15 cellular contexts compared by ENCODE assay signal in genomic region chr7:128894101-128894440, GRCh38. TPM values are rescaled to one million over a fixed set of nuclear protein-coding genes. Genes with fewer than 3 reads are reported as not detected.
DNase-seq lines count a peak whose midpoint lies in the region; ATAC-seq and TF ChIP-seq lines count a peak whose summit lies in the region.
"Had no signal": no experiment of that assay in that cellular context is flagged by ENCODE, and none has a peak within 500 bp of the region (broad histone marks: within the 10 kb centered on the region; RNA-seq: fewer than 3 reads in every experiment).

No MANE protein-coding gene starts in this region.

- TF ChIP-seq POLR2A in spleen (IDR thresholded peaks at IDR 0.05) = no peak

- H3K4me3 Mint-ChIP-seq in stimulated activated naive CD8-positive, alpha-beta T cell treated with anti-CD3 and anti-CD28 coated beads, Interleukin-15, amount 100 ng/mL, for 72 hours = no peak overlapping the region
- H3K4me3 Mint-ChIP-seq: CD4-positive, alpha-beta T cell had no signal

- intact Hi-C loops in Right ventricle myocardium inferior (cut with DNase I) (loop anchor here (5.0 kb wide), 1 partner anchor 298 kb away; no protein-coding TSS in a partner anchor), cardiac septum (cut with DNase I) (no loop called here), spleen (cut with DNase I; ENCODE audit: low total_unique reads) (no loop called here)

- peaks cover 15% of the 10 kb centered on the region for H3K27me3 Mint-ChIP-seq in stimulated activated naive CD8-positive, alpha-beta T cell treated with anti-CD3 and anti-CD28 coated beads, Interleukin-15, amount 100 ng/mL, for 72 hours

- peaks cover 0 to 34% (median 13%) of the 10 kb centered on the region in 7 donors for H3K27me3 ChIP-seq in spleen (replicated peaks in 1 of 7)

- DNase-seq in Right ventricle myocardium inferior (ENCODE audit: missing footprints) (peak; percentile 60), cardiac septum (ENCODE audit: low spot score) (no peak), epidermal melanocyte (ENCODE audit: insufficient read length, low spot score) (peak; percentile 13), spleen (peak; percentile 44), SIG-M5 treated with dmso at 0.1 percent for 504 hours (lab: John Stamatoyannopoulos, UW; ENCODE audit: unreplicated experiment) (no peak)
- DNase-seq in stimulated activated naive CD8-positive, alpha-beta T cell treated with anti-CD3 and anti-CD28 coated beads, Interleukin-15, Interleukin-2, amounts not matched to agents 100 U/mL and 50 U/mL, for 24 hours = no peak
- DNase-seq in stimulated activated naive CD8-positive, alpha-beta T cell treated with anti-CD3 and anti-CD28 coated beads, Interleukin-15, amount 100 ng/mL, for 72 hours = no peak
- DNase-seq: ACHN; C1 segment of cervical spinal cord; Calu3; CD4-positive, alpha-beta T cell; DMS 273 treated with DMSO at 0.1 percent for 48 hours; HCEC 1CT had no signal

- no peak for ATAC-seq in Right ventricle myocardium inferior
- peak; percentile 7 for ATAC-seq in stimulated activated naive CD8-positive, alpha-beta T cell treated with anti-CD3 and anti-CD28 coated beads, Interleukin-15, Interleukin-2, amounts not matched to agents 100 U/mL and 50 U/mL, for 24 hours
- ATAC-seq in stimulated activated naive CD8-positive, alpha-beta T cell treated with anti-CD3 and anti-CD28 coated beads, Interleukin-15, amount 100 ng/mL, for 72 hours = no peak
- no peak for ATAC-seq in HG03159 (IDR thresholded peaks at IDR 0.05; ENCODE audit: unreplicated experiment)

- H3K36me3 ChIP-seq in spleen = no peaks in the 10 kb centered on the region

- H3K27ac Mint-ChIP-seq in stimulated activated naive CD8-positive, alpha-beta T cell treated with anti-CD3 and anti-CD28 coated beads, Interleukin-15, amount 100 ng/mL, for 72 hours = no peak overlapping the region
- H3K27ac Mint-ChIP-seq: CD4-positive, alpha-beta T cell had no signal

- no peak for TF ChIP-seq CTCF in spleen (IDR thresholded peaks at IDR 0.05 in 8 of 11, conservative IDR thresholded peaks at IDR 0.05 in 3 of 11)

- peaks cover 0 to 9% (median 5%) of the 10 kb centered on the region in 8 donors for H3K9me3 ChIP-seq in spleen

- no peak overlapping the region for H3K27ac ChIP-seq in spleen

- peaks cover 0 to 14% (median 7%) of the 10 kb centered on the region in 6 donors for H3K4me1 ChIP-seq in spleen

- H3K4me1 Mint-ChIP-seq in stimulated activated naive CD8-positive, alpha-beta T cell treated with anti-CD3 and anti-CD28 coated beads, Interleukin-15, amount 100 ng/mL, for 72 hours = no peaks in the 10 kb centered on the region

- 86 to 95% (median 94%) methylated on average over 6 of the region's 6 CpGs for WGBS in spleen, 5 donors

- no peak overlapping the region for H3K4me3 ChIP-seq in spleen

- H3K9me3 Mint-ChIP-seq in stimulated activated naive CD8-positive, alpha-beta T cell treated with anti-CD3 and anti-CD28 coated beads, Interleukin-15, amount 100 ng/mL, for 72 hours = peaks cover 4 to 7% of the 10 kb centered on the region in 2 donors
- H3K9me3 Mint-ChIP-seq: CD4-positive, alpha-beta T cell had no signal

RNA-seq across cellular contexts. Expression of gene KCP, which starts 16.4 kb away (rescaled TPM):
- total RNA-seq in Right ventricle myocardium inferior (0.11 TPM), cardiac septum (0.35 TPM), spleen (under 1 TPM; 0.14 to 0.89 (median 0.72) TPM)
- polyA plus RNA-seq in spleen = 1 to 10 TPM in 1 of 3 donors, under 1 TPM in 2; 0.06 to 2.1 (median 0.35) TPM
- total RNA-seq: H4 had no signal

RNA-seq across cellular contexts. Expression of gene ATP6V1F, which starts 31.4 kb away (rescaled TPM):
- total RNA-seq in Right ventricle myocardium inferior = 128 TPM
- 80.0 TPM for total RNA-seq in cardiac septum
- total RNA-seq in spleen = 10 to 100 TPM; 78.3 to 95.5 (median 84.5) TPM
- 100 to 1,000 TPM; 205 to 285 (median 262) TPM for polyA plus RNA-seq in spleen

RNA-seq across cellular contexts. Expression of gene IRF5, which starts 43.7 kb away (rescaled TPM):
- total RNA-seq in Right ventricle myocardium inferior (3.3 TPM), cardiac septum (1.6 TPM), spleen (10 to 100 TPM; 34.7 to 56.3 (median 48.2) TPM)
- polyA plus RNA-seq in spleen = 10 to 100 TPM; 26.2 to 41.8 (median 41.5) TPM

Comparison
In these comparisons a context has a peak if more than half of its experiments do, and no peak if none do; other contexts are left out.
1. DNase-seq: peak in Right ventricle myocardium inferior (single experiment), epidermal melanocyte (single experiment) and spleen (single experiment); none in cardiac septum (single experiment), stimulated activated naive CD8-positive, alpha-beta T cell treated with anti-CD3 and anti-CD28 coated beads, Interleukin-15, Interleukin-2, amounts not matched to agents 100 U/mL and 50 U/mL, for 24 hours (single experiment), stimulated activated naive CD8-positive, alpha-beta T cell treated with anti-CD3 and anti-CD28 coated beads, Interleukin-15, amount 100 ng/mL, for 72 hours (0 of 2) and SIG-M5 treated with dmso at 0.1 percent for 504 hours (single experiment).